27 cellular contexts compared by ENCODE assay signal in the genomic region with DNA sequence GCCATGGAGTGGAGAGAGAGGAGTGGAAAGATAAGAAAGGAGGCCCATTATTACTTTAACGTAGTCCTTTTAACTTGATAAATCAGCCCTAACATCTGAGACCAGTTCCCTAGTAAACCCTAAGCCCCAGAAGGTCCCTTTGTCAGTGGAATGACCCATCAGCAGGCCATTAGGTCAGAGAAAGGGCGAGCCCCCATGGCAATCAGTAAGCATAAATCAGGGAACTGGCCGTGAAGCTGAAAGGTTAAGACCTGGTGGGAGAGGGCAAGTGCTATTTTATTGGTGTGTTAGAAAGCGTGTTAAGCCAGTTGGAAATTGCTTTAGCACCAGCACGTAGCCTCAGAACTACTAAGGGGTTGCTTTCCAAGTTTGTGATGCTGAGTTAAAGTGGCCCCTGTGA.
"Had no signal": no experiment of that assay in that cellular context is flagged by ENCODE, and none has a peak within 500 bp of the region (broad histone marks: within the 10 kb centered on the region; RNA-seq: fewer than 3 reads in every experiment).

No MANE protein-coding gene starts in this region.

- H2AFZ ChIP-seq: parathyroid adenoma had no signal

- H3K9me3 Mint-ChIP-seq: natural killer cell treated with Interleukin-12 subunit alpha and Interleukin-12 subunit beta and Interleukin-15 and Interleukin-18, amount 100 ng/mL, for 72 hours; stimulated activated effector memory CD8-positive, alpha-beta T cell treated with anti-CD3 and anti-CD28 coated beads, Interleukin-12 subunit alpha, Interleukin-12 subunit beta, amount 100 ng/mL, for 72 hours had no signal

- DNase-seq: naive thymus-derived CD8-positive, alpha-beta T cell; occipital lobe; ovary; posterior cingulate gyrus; psoas muscle; right cardiac atrium; right lobe of liver; sigmoid colon; small intestine; stimulated activated CD4-positive, alpha-beta T cell treated with anti-CD3 and anti-CD28 coated beads, Interleukin-15, amount 100 ng/mL, for 24 hours; stimulated activated CD4-positive, alpha-beta T cell treated with anti-CD3 and anti-CD28 coated beads, Interleukin-2, amount 100 ng/mL, for 24 hours; stimulated activated CD4-positive, alpha-beta T cell treated with anti-CD3 and anti-CD28 coated beads, Interleukin-2, amount 100 ng/mL, for 48 hours; stimulated activated CD4-positive, alpha-beta T cell treated with anti-CD3 and anti-CD28 coated beads, Interleukin-4, amount 100 ng/mL, for 24 hours; stimulated activated naive B cell treated with anti-CD40 and anti-IgM and Interleukin-4, amounts not matched to agents 10 μg/mL and 1 μg/mL and 100 μg/mL, for 72 hours; stimulated activated naive CD4-positive, alpha-beta T cell treated with Interleukin-2 at 50 U/mL for 16 hours; stomach; thyroid gland; trophoblast cell; upper lobe of left lung had no signal

- H3K27me3 Mint-ChIP-seq: naive thymus-derived CD8-positive, alpha-beta T cell; stimulated activated naive B cell treated with anti-CD40 and anti-IgM and Interleukin-4, amounts not matched to agents 10 μg/mL and 1 μg/mL and 100 μg/mL, for 72 hours; stimulated activated naive CD8-positive, alpha-beta T cell treated with anti-CD3 and anti-CD28 coated beads, Interleukin-15, Interleukin-2, amounts not matched to agents 100 ng/mL and 50 ng/mL, for 24 hours had no signal

- H3K9me3 ChIP-seq: ovary, psoas muscle, right lobe of liver, sigmoid colon, stomach, thoracic aorta, thyroid gland, tibial nerve, upper lobe of left lung, vagina had no signal

- H3K27me3 ChIP-seq: ovary, right lobe of liver, sigmoid colon, thyroid gland, tibial nerve, upper lobe of left lung, vagina had no signal

- H3K36me3 ChIP-seq: ovary, right lobe of liver, sigmoid colon, stomach, thoracic aorta, thyroid gland, tibial nerve, upper lobe of left lung, vagina had no signal

- H3K4me3 Mint-ChIP-seq: naive thymus-derived CD8-positive, alpha-beta T cell; natural killer cell treated with Interleukin-12 subunit alpha and Interleukin-12 subunit beta and Interleukin-15 and Interleukin-18, amount 100 ng/mL, for 72 hours; stimulated activated effector memory CD8-positive, alpha-beta T cell treated with anti-CD3 and anti-CD28 coated beads, Interleukin-12 subunit alpha, Interleukin-12 subunit beta, amount 100 ng/mL, for 72 hours; stimulated activated naive B cell treated with anti-CD40 and anti-IgM and Interleukin-4, amounts not matched to agents 10 μg/mL and 1 μg/mL and 100 μg/mL, for 72 hours; stimulated activated naive CD8-positive, alpha-beta T cell treated with anti-CD3 and anti-CD28 coated beads, Interleukin-15, Interleukin-2, amounts not matched to agents 100 ng/mL and 50 ng/mL, for 24 hours had no signal

- H3K9ac ChIP-seq: parathyroid adenoma had no signal

- ATAC-seq: naive thymus-derived CD8-positive, alpha-beta T cell; natural killer cell treated with Interleukin-12 subunit alpha and Interleukin-12 subunit beta and Interleukin-15 and Interleukin-18, amount 100 ng/mL, for 72 hours; psoas muscle; right cardiac atrium; right lobe of liver; stimulated activated effector memory CD8-positive, alpha-beta T cell treated with anti-CD3 and anti-CD28 coated beads, Interleukin-12 subunit alpha, Interleukin-12 subunit beta, amount 100 ng/mL, for 72 hours; stimulated activated naive B cell treated with anti-CD40 and anti-IgM and Interleukin-4, amounts not matched to agents 10 μg/mL and 1 μg/mL and 100 μg/mL, for 72 hours had no signal

- H3K27ac ChIP-seq: ovary, parathyroid adenoma, psoas muscle, right lobe of liver, sigmoid colon, stomach, thoracic aorta, thyroid gland, tibial nerve, upper lobe of left lung, vagina had no signal

- H3K4me1 Mint-ChIP-seq: stimulated activated effector memory CD8-positive, alpha-beta T cell treated with anti-CD3 and anti-CD28 coated beads, Interleukin-12 subunit alpha, Interleukin-12 subunit beta, amount 100 ng/mL, for 72 hours; stimulated activated naive B cell treated with anti-CD40 and anti-IgM and Interleukin-4, amounts not matched to agents 10 μg/mL and 1 μg/mL and 100 μg/mL, for 72 hours had no signal

- H3K27ac Mint-ChIP-seq: natural killer cell treated with Interleukin-12 subunit alpha and Interleukin-12 subunit beta and Interleukin-15 and Interleukin-18, amount 100 ng/mL, for 72 hours; progenitor cell of endocrine pancreas; stimulated activated effector memory CD8-positive, alpha-beta T cell treated with anti-CD3 and anti-CD28 coated beads, Interleukin-12 subunit alpha, Interleukin-12 subunit beta, amount 100 ng/mL, for 72 hours; stimulated activated naive B cell treated with anti-CD40 and anti-IgM and Interleukin-4, amounts not matched to agents 10 μg/mL and 1 μg/mL and 100 μg/mL, for 72 hours; stimulated activated naive CD8-positive, alpha-beta T cell treated with anti-CD3 and anti-CD28 coated beads, Interleukin-15, Interleukin-2, amounts not matched to agents 100 ng/mL and 50 ng/mL, for 24 hours had no signal

- H3K4me1 ChIP-seq: parathyroid adenoma, psoas muscle, right lobe of liver, sigmoid colon, stomach, thyroid gland, tibial nerve, upper lobe of left lung, vagina had no signal

- H3K36me3 Mint-ChIP-seq: natural killer cell treated with Interleukin-12 subunit alpha and Interleukin-12 subunit beta and Interleukin-15 and Interleukin-18, amount 100 ng/mL, for 72 hours; stimulated activated effector memory CD8-positive, alpha-beta T cell treated with anti-CD3 and anti-CD28 coated beads, Interleukin-12 subunit alpha, Interleukin-12 subunit beta, amount 100 ng/mL, for 72 hours; stimulated activated naive B cell treated with anti-CD40 and anti-IgM and Interleukin-4, amounts not matched to agents 10 μg/mL and 1 μg/mL and 100 μg/mL, for 72 hours had no signal

- H3K4me3 ChIP-seq: ovary, psoas muscle, right lobe of liver, sigmoid colon, stomach, thoracic aorta, thyroid gland, tibial nerve, upper lobe of left lung, vagina had no signal
